8 cellular contexts compared by ENCODE assay signal in genomic region chr5:143404416-143405062, GRCh38. TPM values are rescaled to one million over a fixed set of nuclear protein-coding genes. Genes with fewer than 3 reads are reported as not detected.
DNase-seq lines count a peak whose midpoint lies in the region; ATAC-seq and TF ChIP-seq lines count a peak whose summit lies in the region.

No MANE protein-coding gene starts in this region.

- peaks cover 50% of the 10 kb centered on the region for H3K4me1 Mint-ChIP-seq in activated CD4-positive, alpha-beta memory T cell treated with anti-CD3 and anti-CD28 coated beads, Interleukin-2, amount 10 ng/mL, durations not matched to agents 7 days and 5 days

- H3K9me3 ChIP-seq in duodenal mucosa (ENCODE audit: control insufficient read depth in 1 of 2, low read length in 2 of 2) (no peaks in the 10 kb centered on the region), lower lobe of right lung (no peaks in the 10 kb centered on the region)

- H3K4me3 Mint-ChIP-seq in activated CD4-positive, alpha-beta memory T cell treated with anti-CD3 and anti-CD28 coated beads, Interleukin-2, amount 10 ng/mL, durations not matched to agents 7 days and 5 days = peak overlapping the region; percentile 78

- ATAC-seq in GM18508 (IDR thresholded peaks at IDR 0.05; ENCODE audit: insufficient read depth, unreplicated experiment) = peak; percentile 21
- peak; percentile 18 for ATAC-seq in HG03045 (IDR thresholded peaks at IDR 0.05; ENCODE audit: unreplicated experiment)
- peak; percentile 78 to 81 for ATAC-seq in lower lobe of right lung

- no peaks in the 10 kb centered on the region for H3K27me3 ChIP-seq in duodenal mucosa (ENCODE audit: control insufficient read depth in 1 of 2, insufficient read depth in 2 of 2, low read length in 2 of 2)
- H3K27me3 ChIP-seq in lower lobe of right lung (ENCODE audit: low read depth) = no peaks in the 10 kb centered on the region

- DNase-seq in 8988T = peak; percentile 23
- peak; percentile 68 for DNase-seq in NCI-H510A treated with DMSO at 0.1 percent for 48 hours (lab: John Stamatoyannopoulos, UW)
- DNase-seq in activated CD4-positive, alpha-beta memory T cell treated with anti-CD3 and anti-CD28 coated beads, Interleukin-2, amount 10 ng/mL, durations not matched to agents 7 days and 5 days = peak; percentile 73
- DNase-seq in lower lobe of right lung = peak; percentile 86
- DNase-seq in stimulated activated CD4-positive, alpha-beta T cell treated with anti-CD3 and anti-CD28 coated beads, Interleukin-4, amount 100 ng/mL, for 48 hours (ENCODE audit: low read depth in 2 of 2) = peak; percentile 46 to 62

- H3K27ac Mint-ChIP-seq in activated CD4-positive, alpha-beta memory T cell treated with anti-CD3 and anti-CD28 coated beads, Interleukin-2, amount 10 ng/mL, durations not matched to agents 7 days and 5 days = peak overlapping the region; percentile 97

- H3K9ac ChIP-seq in duodenal mucosa (ENCODE audit: low read depth in 1 of 2, low read length in 2 of 2) = peak overlapping the region; percentile 83 to 87

- peaks cover 38% of the 10 kb centered on the region for H3K36me3 Mint-ChIP-seq in activated CD4-positive, alpha-beta memory T cell treated with anti-CD3 and anti-CD28 coated beads, Interleukin-2, amount 10 ng/mL, durations not matched to agents 7 days and 5 days (ENCODE audit: low read depth)

- H3K4me1 ChIP-seq in duodenal mucosa (ENCODE audit: control insufficient read depth in 1 of 2, insufficient read depth in 2 of 2, low read length in 2 of 2) (peaks cover 16 to 27% of the 10 kb centered on the region in 2 donors), lower lobe of right lung (peaks cover 22% of the 10 kb centered on the region)

- peak overlapping the region; percentile 91 to 97 for H3K4me3 ChIP-seq in duodenal mucosa (ENCODE audit: low read depth in 1 of 2, low read length in 2 of 2)
- peak overlapping the region; percentile 92 for H3K4me3 ChIP-seq in lower lobe of right lung

- H3K36me3 ChIP-seq in duodenal mucosa (ENCODE audit: control insufficient read depth in 1 of 2, insufficient read depth in 2 of 2, low read length in 2 of 2) = peaks cover 0 to 2% of the 10 kb centered on the region in 2 donors
- no peaks in the 10 kb centered on the region for H3K36me3 ChIP-seq in lower lobe of right lung

- no peaks in the 10 kb centered on the region for H3K27me3 Mint-ChIP-seq in activated CD4-positive, alpha-beta memory T cell treated with anti-CD3 and anti-CD28 coated beads, Interleukin-2, amount 10 ng/mL, durations not matched to agents 7 days and 5 days

- POLR2A ChIA-PET in activated CD4-positive, alpha-beta memory T cell treated with anti-CD3 and anti-CD28 coated beads, Interleukin-2, amount 10 ng/mL, durations not matched to agents 7 days and 5 days (lab: Charles Lee) = interaction anchor here (0.8 to 3.4 kb wide), 38 partner anchors 8 to 788 kb away, joined by 3 to 80 read pairs (median 4); partner anchors contain the start of genes KCTD16 and YIPF5

- intact Hi-C loops in lower lobe of right lung (cut with DNase I) = no loop called here

- CTCF ChIA-PET in activated CD4-positive, alpha-beta memory T cell treated with anti-CD3 and anti-CD28 coated beads, Interleukin-2, amount 10 ng/mL, durations not matched to agents 7 days and 5 days (lab: Charles Lee) = interaction anchor here (0.6 to 3.0 kb wide), 21 partner anchors 11 to 787 kb away, joined by 3 to 57 read pairs (median 4); no protein-coding TSS in a partner anchor

- peaks cover 2% of the 10 kb centered on the region for H3K9me3 Mint-ChIP-seq in activated CD4-positive, alpha-beta memory T cell treated with anti-CD3 and anti-CD28 coated beads, Interleukin-2, amount 10 ng/mL, durations not matched to agents 7 days and 5 days

- no peak for TF ChIP-seq CTCF in lower lobe of right lung (IDR thresholded peaks at IDR 0.05)

- H3K27ac ChIP-seq in duodenal mucosa (ENCODE audit: low read depth, low read length) (peak overlapping the region; percentile 97), lower lobe of right lung (peak overlapping the region; percentile 100)

RNA-seq across cellular contexts. Expression of gene NR3C1, which starts 1.1 kb away (rescaled TPM):
- total RNA-seq in activated CD4-positive, alpha-beta memory T cell treated with anti-CD3 and anti-CD28 coated beads, Interleukin-2, amount 10 ng/mL, durations not matched to agents 7 days and 5 days = 10 to 100 TPM; 79.3 to 81.6 TPM
- total RNA-seq in lower lobe of right lung = 110 TPM

Comparison
In these comparisons a context has a peak if more than half of its experiments do, and no peak if none do; other contexts are left out.
1. Peak in every context shown above with its lines: DNase-seq, ATAC-seq, H3K4me3 ChIP-seq and H3K27ac ChIP-seq.
2. DNase-seq: peak in every context shown above with its lines; median percentile 86 in lower lobe of right lung; 73 in activated CD4-positive, alpha-beta memory T cell treated with anti-CD3 and anti-CD28 coated beads, Interleukin-2, amount 10 ng/mL, durations not matched to agents 7 days and 5 days; 68 in NCI-H510A treated with DMSO at 0.1 percent for 48 hours; 54 in stimulated activated CD4-positive, alpha-beta T cell treated with anti-CD3 and anti-CD28 coated beads, Interleukin-4, amount 100 ng/mL, for 48 hours; 23 in 8988T.
3. ATAC-seq: peak in every context shown above with its lines; median percentile 80 in lower lobe of right lung; 21 in GM18508; 18 in HG03045.